Comparison of ENCODE assay signal across 8 cellular contexts in genomic region chr9:131406567-131407436, GRCh38. TPM values are rescaled to one million over a fixed set of nuclear protein-coding genes. Genes with fewer than 3 reads are reported as not detected.
DNase-seq lines count a peak whose midpoint lies in the region; ATAC-seq and TF ChIP-seq lines count a peak whose summit lies in the region.

No MANE protein-coding gene starts in this region.

- H3K36me3 Mint-ChIP-seq in CD8-positive, alpha-beta memory T cell, result peaks cover 0 to 21% (median 0%) of the 10 kb centered on the region in 3 donors
- peaks cover 2% of the 10 kb centered on the region for H3K36me3 Mint-ChIP-seq in progenitor cell of endocrine pancreas (ENCODE audit: insufficient read depth)

- no peaks in the 10 kb centered on the region for H3K27me3 ChIP-seq in CD8-positive, alpha-beta memory T cell (ENCODE audit: insufficient read depth, low read length, poor library complexity, severe bottlenecking)

- H3K36me3 ChIP-seq in CD8-positive, alpha-beta memory T cell (ENCODE audit: insufficient read depth, low read length), result no peaks in the 10 kb centered on the region

- TF ChIP-seq CTCF in epithelial cell of esophagus (IDR thresholded peaks at IDR 0.05; ENCODE audit: insufficient read depth, low read depth, low read length, missing control alignments) (no peak), progenitor cell of endocrine pancreas (IDR thresholded peaks at IDR 0.05; ENCODE audit: unreplicated experiment) (no peak)

- peak overlapping the region; percentile 68 to 92 (median 84) for H3K4me3 Mint-ChIP-seq in CD8-positive, alpha-beta memory T cell
- H3K4me3 Mint-ChIP-seq in progenitor cell of endocrine pancreas (ENCODE audit: low read depth), result no peak overlapping the region

- POLR2A ChIA-PET in CD8-positive, alpha-beta memory T cell (lab: Charles Lee), result interaction anchor here (1.1 to 3.1 kb wide), 4 partner anchors 9 to 40 kb away, joined by 3 to 23 read pairs (median 8); no protein-coding TSS in a partner anchor

- CTCF ChIA-PET in CD8-positive, alpha-beta memory T cell (lab: Charles Lee), result interaction anchor here (0.5 to 4.8 kb wide), 16 partner anchors 10 to 1541 kb away, joined by 3 to 29 read pairs (median 3); no protein-coding TSS in a partner anchor

- H3K9me3 Mint-ChIP-seq in CD8-positive, alpha-beta memory T cell, result no peaks in the 10 kb centered on the region
- H3K9me3 Mint-ChIP-seq in progenitor cell of endocrine pancreas (ENCODE audit: low read depth), result no peaks in the 10 kb centered on the region

- peak overlapping the region; percentile 64 for H3K27ac ChIP-seq in CD8-positive, alpha-beta memory T cell (ENCODE audit: low read depth, low read length)

- peak overlapping the region; percentile 33 for H3K4me3 ChIP-seq in CD8-positive, alpha-beta memory T cell (ENCODE audit: low read length)
- H3K4me3 ChIP-seq in epithelial cell of esophagus (ENCODE audit: low read length), result peak overlapping the region; percentile 3

- no peaks in the 10 kb centered on the region for H3K9me3 ChIP-seq in CD8-positive, alpha-beta memory T cell (ENCODE audit: low read length)

- peaks cover 94% of the 10 kb centered on the region for H3K4me1 ChIP-seq in CD8-positive, alpha-beta memory T cell (ENCODE audit: insufficient read depth, low read length)

- H3K27ac Mint-ChIP-seq in CD8-positive, alpha-beta memory T cell, result peak overlapping the region; percentile 64 to 97 (median 92)
- H3K27ac Mint-ChIP-seq in progenitor cell of endocrine pancreas, result peak overlapping the region; percentile 92

- peak in 2 of 5 donors; percentile 39 to 56 for DNase-seq in CD8-positive, alpha-beta memory T cell
- no peak for DNase-seq in epithelial cell of esophagus (ENCODE audit: low read depth)
- DNase-seq in progenitor cell of endocrine pancreas (ENCODE audit: low spot score, unreplicated experiment), result no peak
- no peak for DNase-seq in stimulated activated CD8-positive, alpha-beta memory T cell treated with anti-CD3 and anti-CD28 coated beads, Interleukin-4, amount 100 ng/mL, for 48 hours
- DNase-seq in pons (ENCODE audit: low spot score), result no peak
- no peak for DNase-seq in NCI-H1092 (lab: John Stamatoyannopoulos, UW)

- ATAC-seq in SK-N-SH treated with all-trans-retinoic acid at 6 μM for 48 hours (peak; percentile 22), HG03565 (IDR thresholded peaks at IDR 0.05; ENCODE audit: unreplicated experiment) (no peak)

- H3K4me1 Mint-ChIP-seq in CD8-positive, alpha-beta memory T cell, result peaks cover 79 to 94% (median 93%) of the 10 kb centered on the region in 3 donors
- peaks cover 71% of the 10 kb centered on the region for H3K4me1 Mint-ChIP-seq in progenitor cell of endocrine pancreas (ENCODE audit: low read depth)

- no peaks in the 10 kb centered on the region for H3K27me3 Mint-ChIP-seq in CD8-positive, alpha-beta memory T cell
- H3K27me3 Mint-ChIP-seq in progenitor cell of endocrine pancreas, result no peaks in the 10 kb centered on the region

TF ChIP-seq in SK-N-SH treated with all-trans-retinoic acid at 6 μM for 48 hours, 23 proteins besides CTCF, POLR2A, EP300 and RAD21:
- TF ChIP-seq ZFP30 (CRISPR knock-in tag; IDR thresholded peaks at IDR 0.05), result no peak
- no peak for TF ChIP-seq ARNTL (CRISPR knock-in tag; IDR thresholded peaks at IDR 0.05; ENCODE audit: borderline replicate concordance, low read depth)
- TF ChIP-seq TCF4 (CRISPR knock-in tag; IDR thresholded peaks at IDR 0.05; ENCODE audit: borderline replicate concordance), result no peak
- no peak for TF ChIP-seq TOX (CRISPR knock-in tag; IDR thresholded peaks at IDR 0.05; ENCODE audit: borderline replicate concordance)
- TF ChIP-seq ZNF565 (CRISPR knock-in tag; conservative IDR thresholded peaks at IDR 0.05; ENCODE audit: low read depth), result no peak
- TF ChIP-seq GLIS3 (CRISPR knock-in tag; IDR thresholded peaks at IDR 0.05), result no peak
- no peak for TF ChIP-seq ZNF70 (CRISPR knock-in tag; IDR thresholded peaks at IDR 0.05)
- no peak for TF ChIP-seq SNAI2 (CRISPR knock-in tag; IDR thresholded peaks at IDR 0.05)
- no peak for TF ChIP-seq PATZ1 (CRISPR knock-in tag; IDR thresholded peaks at IDR 0.05; ENCODE audit: borderline replicate concordance)
- no peak for TF ChIP-seq ISL1 (CRISPR knock-in tag; IDR thresholded peaks at IDR 0.05)
- no peak for TF ChIP-seq CSRNP3 (CRISPR knock-in tag; IDR thresholded peaks at IDR 0.05)
- no peak for TF ChIP-seq BACH2 (CRISPR knock-in tag; IDR thresholded peaks at IDR 0.05; ENCODE audit: borderline replicate concordance)
TF ChIP-seq in SK-N-SH treated with all-trans-retinoic acid at 6 μM for 48 hours: peak in this region for 0.

RNA-seq across cellular contexts. Expression of gene PRRC2B, which starts 12.9 kb away (rescaled TPM):
- 100 to 1,000 TPM; 146 TPM for total RNA-seq in CD8-positive, alpha-beta memory T cell
- polyA plus RNA-seq in CD8-positive, alpha-beta memory T cell, result 42.1 TPM
- total RNA-seq in progenitor cell of endocrine pancreas, result 416 and 460 TPM in 2 replicates
